ENCODE assay signal across 8 cellular contexts in genomic region chr7:70764004-70764691, GRCh38.
DNase-seq lines count a peak whose midpoint lies in the region; ATAC-seq and TF ChIP-seq lines count a peak whose summit lies in the region.

No MANE protein-coding gene starts in this region.

- WGBS in upper lobe of left lung, 2 donors, result 79 to 86% methylated on average over 16 of the region's 16 CpGs
- 88% methylated on average over 16 of the region's 16 CpGs for WGBS in mesenchymal stem cell

- no peaks in the 10 kb centered on the region for H3K36me3 Mint-ChIP-seq in naive thymus-derived CD8-positive, alpha-beta T cell

- TF ChIP-seq EP300 in upper lobe of left lung (IDR thresholded peaks at IDR 0.05), result no peak

- H2BK12ac ChIP-seq in mesenchymal stem cell (ENCODE audit: low read length in 2 of 2), result no peak overlapping the region

- H2AFZ ChIP-seq in KMS-11 (ENCODE audit: low read depth) (no peak overlapping the region), mesenchymal stem cell (ENCODE audit: low read depth, low read length) (no peak overlapping the region)

- peak in 1 of 10 donors; percentile 7 for DNase-seq in naive thymus-derived CD8-positive, alpha-beta T cell
- DNase-seq in upper lobe of left lung (no peak), HuH-7 (ENCODE audit: low spot score) (no peak), Kasumi-1 (lab: John Stamatoyannopoulos, UW) (no peak), mesenchymal stem cell (no peak)

- no peak overlapping the region for H3K23ac ChIP-seq in mesenchymal stem cell (ENCODE audit: low read length in 2 of 2)

- H4K8ac ChIP-seq in mesenchymal stem cell (ENCODE audit: low read length), result no peak overlapping the region

- peaks cover 25% of the 10 kb centered on the region; the same call in 1 of the 2 replicates for H3K36me3 ChIP-seq in KMS-11 (ENCODE audit: insufficient read depth)
- peaks cover 0 to 28% (median 16%) of the 10 kb centered on the region in 4 donors for H3K36me3 ChIP-seq in upper lobe of left lung
- peaks cover 26 to 39% of the 10 kb centered on the region in 2 experiments for H3K36me3 ChIP-seq in mesenchymal stem cell (ENCODE audit: control insufficient read depth in 1 of 2, insufficient read depth in 2 of 2, low read depth in 1 of 2, low read length in 2 of 2)

- H3K9me3 ChIP-seq in upper lobe of left lung, result no peaks in the 10 kb centered on the region
- no peaks in the 10 kb centered on the region for H3K9me3 ChIP-seq in mesenchymal stem cell (ENCODE audit: control insufficient read depth, low read length)

- peaks cover 96% of the 10 kb centered on the region for H3K4me1 ChIP-seq in KMS-11 (ENCODE audit: low read depth, poor library complexity, severe bottlenecking)
- H3K4me1 ChIP-seq in upper lobe of left lung, result peaks cover 7 to 27% (median 15%) of the 10 kb centered on the region in 4 donors
- no peaks in the 10 kb centered on the region for H3K4me1 ChIP-seq in mesenchymal stem cell (ENCODE audit: control insufficient read depth, insufficient read depth, low read depth, low read length)

- peaks cover 89% of the 10 kb centered on the region for H3K79me2 ChIP-seq in KMS-11 (ENCODE audit: insufficient read depth, low read depth)

- H3K18ac ChIP-seq in mesenchymal stem cell (ENCODE audit: low read depth in 1 of 2, low read length in 2 of 2), result no peak overlapping the region

- H3K4me3 Mint-ChIP-seq in naive thymus-derived CD8-positive, alpha-beta T cell, result peak overlapping the region in 9 of 10 donors; percentile 30 to 84 (median 60)

- peaks cover 41% of the 10 kb centered on the region for H3K79me1 ChIP-seq in mesenchymal stem cell (replicated peaks; ENCODE audit: low read length, poor library complexity, severe bottlenecking)

- ATAC-seq in GM18873 (IDR thresholded peaks at IDR 0.05; ENCODE audit: low FRiP score, unreplicated experiment) (peak; percentile 92), GM21825 (IDR thresholded peaks at IDR 0.05; ENCODE audit: unreplicated experiment) (peak; percentile 87), upper lobe of left lung (ENCODE audit: low FRiP score in 2 of 2) (no peak)
- ATAC-seq in naive thymus-derived CD8-positive, alpha-beta T cell, result no peak

- H4K20me1 ChIP-seq in KMS-11 (ENCODE audit: insufficient read depth), result no peaks in the 10 kb centered on the region

- no peak for TF ChIP-seq CTCF in KMS-11 (conservative IDR thresholded peaks at IDR 0.05; ENCODE audit: low read depth, low read length)
- TF ChIP-seq CTCF in upper lobe of left lung (IDR thresholded peaks at IDR 0.05), result no peak

- H3K4me2 ChIP-seq in KMS-11 (peak overlapping the region; percentile 99), mesenchymal stem cell (ENCODE audit: low read length, poor library complexity, severe bottlenecking) (no peak overlapping the region)

- no peak overlapping the region for H3K4ac ChIP-seq in mesenchymal stem cell (ENCODE audit: low read depth in 1 of 2, low read length in 2 of 2)

- H3K27ac ChIP-seq in KMS-11 (peak overlapping the region; percentile 95), upper lobe of left lung (no peak overlapping the region), mesenchymal stem cell (ENCODE audit: low read length, poor library complexity, severe bottlenecking) (no peak overlapping the region)

- H3K9ac ChIP-seq in KMS-11 (peak overlapping the region; percentile 65), mesenchymal stem cell (ENCODE audit: low read length) (no peak overlapping the region)

- no peak for TF ChIP-seq POLR2A in upper lobe of left lung (IDR thresholded peaks at IDR 0.05)

- H4K91ac ChIP-seq in mesenchymal stem cell (ENCODE audit: low read length), result no peak overlapping the region

- no peak overlapping the region for H3K14ac ChIP-seq in mesenchymal stem cell (ENCODE audit: low read length in 2 of 2)

- H2BK120ac ChIP-seq in mesenchymal stem cell (ENCODE audit: low read depth, low read length), result no peak overlapping the region

- no peak overlapping the region for H2BK15ac ChIP-seq in mesenchymal stem cell (ENCODE audit: low read depth, poor library complexity, severe bottlenecking)

- POLR2A ChIA-PET in naive thymus-derived CD8-positive, alpha-beta T cell (lab: Charles Lee), result no interaction called here

- H3K4me1 Mint-ChIP-seq in naive thymus-derived CD8-positive, alpha-beta T cell, result peaks cover 0 to 4% (median 1%) of the 10 kb centered on the region in 4 donors

- H3K27me3 Mint-ChIP-seq in naive thymus-derived CD8-positive, alpha-beta T cell, result no peaks in the 10 kb centered on the region

- H3K4me3 ChIP-seq in KMS-11 (IDR thresholded peaks at IDR 0.05; ENCODE audit: insufficient read depth, low read depth, low read length) (no peak overlapping the region), upper lobe of left lung (no peak overlapping the region), mesenchymal stem cell (ENCODE audit: insufficient read depth in 1 of 2, low read depth in 1 of 2, low read length in 2 of 2) (no peak overlapping the region)

- H2AK5ac ChIP-seq in mesenchymal stem cell (ENCODE audit: low read length, severe bottlenecking), result no peak overlapping the region

- H3K9me3 Mint-ChIP-seq in naive thymus-derived CD8-positive, alpha-beta T cell, result no peaks in the 10 kb centered on the region

- H2BK5ac ChIP-seq in mesenchymal stem cell (ENCODE audit: low read depth, low read length, poor library complexity, severe bottlenecking), result no peak overlapping the region

- peak overlapping the region in 4 of 10 donors; percentile 16 to 76 (median 56) for H3K27ac Mint-ChIP-seq in naive thymus-derived CD8-positive, alpha-beta T cell

- H3K27me3 ChIP-seq in KMS-11 (ENCODE audit: insufficient read depth, low read depth) (no peaks in the 10 kb centered on the region), upper lobe of left lung (no peaks in the 10 kb centered on the region), mesenchymal stem cell (ENCODE audit: control insufficient read depth in 1 of 2, insufficient read depth in 1 of 2, low read length in 2 of 2) (no peaks in the 10 kb centered on the region)

Comparison
In these comparisons a context has a peak if more than half of its experiments do, and no peak if none do; other contexts are left out.
1. ATAC-seq: peak in GM18873 (single experiment) and GM21825 (single experiment); none in naive thymus-derived CD8-positive, alpha-beta T cell (0 of 2) and upper lobe of left lung (0 of 2).